ENCODE assay signal across 17 cellular contexts in the genomic region with DNA sequence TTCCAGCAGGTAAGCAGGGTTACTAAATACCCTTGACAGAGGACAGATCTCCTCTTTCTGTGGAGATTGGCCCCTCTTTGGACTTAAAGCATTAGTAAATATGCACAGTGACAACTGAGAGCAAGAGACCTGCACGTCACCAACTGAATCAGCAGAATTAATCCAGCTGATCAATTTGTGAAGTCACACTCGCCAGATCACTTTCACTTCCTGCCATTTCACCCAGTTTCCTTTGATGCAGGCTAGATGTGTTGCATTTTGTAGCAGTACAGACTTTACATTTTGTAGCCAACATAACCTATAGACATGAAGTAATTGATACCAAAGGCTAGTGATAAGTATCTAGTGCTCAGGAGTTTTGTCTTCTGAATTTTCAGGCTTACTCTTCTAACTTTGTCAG. TPM values are rescaled to one million over a fixed set of nuclear protein-coding genes. Genes with fewer than 3 reads are reported as not detected.
DNase-seq lines count a peak whose midpoint lies in the region; ATAC-seq, FAIRE-seq and TF ChIP-seq lines count a peak whose summit lies in the region.
"Had no signal": no experiment of that assay in that cellular context is flagged by ENCODE, and none has a peak within 500 bp of the region (broad histone marks: within the 10 kb centered on the region; RNA-seq: fewer than 3 reads in every experiment).

No MANE protein-coding gene starts in this region.

- TF ChIP-seq POLR2A in HepG2 (IDR thresholded peaks at IDR 0.05; ENCODE audit: insufficient read depth in 1 of 2, low read depth in 2 of 2, low read length in 2 of 2), result no peak

- no peak overlapping the region for H2AFZ ChIP-seq in HepG2 (ENCODE audit: low read length)

- H3K27ac ChIP-seq in liver (ENCODE audit: low read depth in 1 of 2, low read length in 2 of 2) (peak overlapping the region; percentile 35 to 59), HepG2 (ENCODE audit: extremely low read length, insufficient read depth, low read length) (no peak overlapping the region), psoas muscle (no peak overlapping the region)
- H3K27ac ChIP-seq: C4-2B had no signal

- TF ChIP-seq CTCF in liver (IDR thresholded peaks at IDR 0.05; ENCODE audit: low read depth, low read length, missing input control) (no peak), HepG2 (CRISPR knock-in tag; IDR thresholded peaks at IDR 0.05) (no peak), nephron progenitor cell (IDR thresholded peaks at IDR 0.05) (no peak), psoas muscle (IDR thresholded peaks at IDR 0.05) (no peak)

- in situ Hi-C loops in HepG2 (cut with HindIII; ENCODE audit: extremely low pct_ligation_motif_present, low pct_unique_long_range_greater_than_20kb), result no loop called here

- H3K27ac Mint-ChIP-seq in central memory CD8-positive, alpha-beta T cell (ENCODE audit: low read depth), result peak overlapping the region; percentile 76
- H3K27ac Mint-ChIP-seq in nephron progenitor cell, result no peak overlapping the region
- H3K27ac Mint-ChIP-seq: H9, T-cell had no signal

- no peak overlapping the region for H3K4me2 ChIP-seq in HepG2 (ENCODE audit: low read depth, low read length)
- H3K4me2 ChIP-seq: SK-N-SH had no signal

- peak overlapping the region; percentile 62 for H3K4me3 Mint-ChIP-seq in central memory CD8-positive, alpha-beta T cell
- H3K4me3 Mint-ChIP-seq in nephron progenitor cell, result no peak overlapping the region
- H3K4me3 Mint-ChIP-seq: H9, T-cell had no signal

- no peak overlapping the region for H3K9ac ChIP-seq in liver (ENCODE audit: low read depth in 1 of 2, low read length in 2 of 2)
- no peak overlapping the region for H3K9ac ChIP-seq in HepG2 (ENCODE audit: insufficient read depth, low read depth, low read length)
- H3K9ac ChIP-seq: SK-N-SH had no signal

- CTCF ChIA-PET in HepG2 (lab: Yijun Ruan, JAX; ENCODE audit: low intra/inter-chr PET ratio, low total read pairs), result no interaction called here

- peaks cover 33% of the 10 kb centered on the region for H3K4me1 Mint-ChIP-seq in central memory CD8-positive, alpha-beta T cell
- no peaks in the 10 kb centered on the region for H3K4me1 Mint-ChIP-seq in nephron progenitor cell
- H3K4me1 Mint-ChIP-seq: H9 had no signal

- peaks cover 0 to 3% (median 0%) of the 10 kb centered on the region in 4 donors for H3K27me3 ChIP-seq in liver (ENCODE audit: control insufficient read depth in 4 of 4, insufficient read depth in 4 of 4, low read length in 3 of 4)
- H3K27me3 ChIP-seq in HepG2 (ENCODE audit: control insufficient read depth in 1 of 2, insufficient read depth in 2 of 2, low read length in 2 of 2), result peaks cover 0 to 4% of the 10 kb centered on the region in 2 experiments; a peak in 1 of 5 replicates
- H3K27me3 ChIP-seq in psoas muscle (ENCODE audit: insufficient read depth in 3 of 3, low read length in 2 of 3), result no peaks in the 10 kb centered on the region

- TF ChIP-seq EP300 in HepG2 (IDR thresholded peaks at IDR 0.05; ENCODE audit: low read depth in 2 of 2, low read length in 2 of 2) (no peak), HepG2 (CRISPR knock-in tag; IDR thresholded peaks at IDR 0.05; ENCODE audit: borderline replicate concordance) (no peak)

- POLR2A ChIA-PET in HepG2 (lab: Yijun Ruan, JAX), result no interaction called here

- WGBS in liver, result 31% methylated on average over 2 of the region's 2 CpGs
- WGBS in HepG2 (ENCODE audit: low lambda C conversion rate), result 0% methylated on average over 2 of the region's 2 CpGs
- WGBS in psoas muscle, 3 donors, result 67 to 76% (median 76%) methylated on average over 2 of the region's 2 CpGs

- no TSS peak for BruUV-seq in HepG2 (replicated peaks; lab: Mats Ljungman, UMichigan)

- no peak for TF ChIP-seq RAD21 in liver (IDR thresholded peaks at IDR 0.05)
- TF ChIP-seq RAD21 in HepG2 (CRISPR knock-in tag; IDR thresholded peaks at IDR 0.05), result no peak

- no peaks in the 10 kb centered on the region for H3K9me3 Mint-ChIP-seq in central memory CD8-positive, alpha-beta T cell
- no peaks in the 10 kb centered on the region for H3K9me3 Mint-ChIP-seq in nephron progenitor cell
- H3K9me3 Mint-ChIP-seq: H9, T-cell had no signal

- H3K36me3 Mint-ChIP-seq in central memory CD8-positive, alpha-beta T cell (ENCODE audit: insufficient read depth), result peaks cover 18% of the 10 kb centered on the region
- H3K36me3 Mint-ChIP-seq in nephron progenitor cell (ENCODE audit: low read depth), result no peaks in the 10 kb centered on the region
- H3K36me3 Mint-ChIP-seq: T-cell had no signal

- ATAC-seq in HepG2 (no peak), psoas muscle (no peak), GM18868 (IDR thresholded peaks at IDR 0.05; ENCODE audit: unreplicated experiment) (no peak)
- peak; percentile 77 for ATAC-seq in central memory CD8-positive, alpha-beta T cell (replicated peaks; ENCODE audit: extremely low read depth, poor library complexity, severe bottlenecking)
- ATAC-seq: T-cell had no signal

- H3K4me1 ChIP-seq in liver (ENCODE audit: control insufficient read depth in 4 of 4, insufficient read depth in 4 of 4, low read length in 3 of 4) (peaks cover 0 to 9% (median 3%) of the 10 kb centered on the region in 4 donors), HepG2 (ENCODE audit: insufficient read depth, low read length) (no peaks in the 10 kb centered on the region), psoas muscle (no peaks in the 10 kb centered on the region)

- no peak for FAIRE-seq in HepG2 (lab: Jason Lieb, UNC)
- FAIRE-seq: HTR-8/SVneo, RCC 7860 had no signal

- H3K79me2 ChIP-seq in HepG2 (ENCODE audit: insufficient read depth, low read length), result no peaks in the 10 kb centered on the region

- intact Hi-C loops in HepG2 (cut with micrococcal nuclease; ENCODE audit: unreplicated experiment), result no loop called here
- intact Hi-C loops in psoas muscle (cut with DNase I), result no loop called here

- no peaks in the 10 kb centered on the region for H3K36me3 ChIP-seq in liver (ENCODE audit: control insufficient read depth in 4 of 4, insufficient read depth in 3 of 4, low read depth in 1 of 4, low read length in 3 of 4)
- H3K36me3 ChIP-seq in HepG2 (replicated peaks in 1 of 2; ENCODE audit: control insufficient read depth in 1 of 2, insufficient read depth in 2 of 2, low read length in 2 of 2), result no peaks in the 10 kb centered on the region
- H3K36me3 ChIP-seq in psoas muscle (ENCODE audit: insufficient read depth in 1 of 2, low read depth in 1 of 2), result no peaks in the 10 kb centered on the region

- no peaks in the 10 kb centered on the region for H3K9me3 ChIP-seq in liver (ENCODE audit: control insufficient read depth in 4 of 4, low read length in 3 of 4)
- H3K9me3 ChIP-seq in HepG2 (ENCODE audit: low read length), result no peaks in the 10 kb centered on the region
- no peaks in the 10 kb centered on the region for H3K9me3 ChIP-seq in psoas muscle
- H3K9me3 ChIP-seq: SK-N-SH had no signal

- H4K20me1 ChIP-seq in HepG2 (ENCODE audit: insufficient read depth, low read length), result no peaks in the 10 kb centered on the region

- DNase-seq in HepG2 (ENCODE audit: low spot score) (no peak), NCI-H1930 (lab: John Stamatoyannopoulos, UW) (peak; percentile 54 to 78), nephron progenitor cell (no peak), psoas muscle (no peak)
- no peak for DNase-seq in central memory CD8-positive, alpha-beta T cell (ENCODE audit: low spot score in 2 of 2)
- DNase-seq: H9, NCI-H1694 treated with DMSO at 0.1 percent for 48 hours, NCI-H345, NCI-H526, Right ventricle myocardium superior, SK-N-SH had no signal

- H3K4me3 ChIP-seq in liver (ENCODE audit: low read depth in 1 of 3, low read length in 3 of 3), result no peak overlapping the region
- H3K4me3 ChIP-seq in HepG2 (replicated peaks in 1 of 3; ENCODE audit: insufficient read depth in 1 of 3, low read depth in 2 of 3, low read length in 3 of 3), result no peak overlapping the region
- H3K4me3 ChIP-seq in psoas muscle, result no peak overlapping the region

- H3K27me3 Mint-ChIP-seq in central memory CD8-positive, alpha-beta T cell, result no peaks in the 10 kb centered on the region
- peaks cover 13% of the 10 kb centered on the region for H3K27me3 Mint-ChIP-seq in nephron progenitor cell (ENCODE audit: low read depth, poor library complexity)

TF ChIP-seq in liver, 16 proteins besides CTCF, POLR2A, EP300 and RAD21:
- TF ChIP-seq RXRA (IDR thresholded peaks at IDR 0.05), result no peak
- TF ChIP-seq TAF1 (conservative IDR thresholded peaks at IDR 0.05), result no peak
- peak in 1 of 2 donors; percentile 17 for TF ChIP-seq GABPA (IDR thresholded peaks at IDR 0.05 in 1 of 2, conservative IDR thresholded peaks at IDR 0.05 in 1 of 2)

TF ChIP-seq in HepG2, 621 proteins besides CTCF, POLR2A, EP300 and RAD21 (continues in another document):
- no peak for TF ChIP-seq ZNF230 (CRISPR knock-in tag; IDR thresholded peaks at IDR 0.05)

RNA-seq across cellular contexts. Expression of a gene that starts 11.9 kb away (rescaled TPM):
- total RNA-seq in liver (100 to 1,000 TPM in 1 of 2 donors, 10 to 100 TPM in 1; 33.5 to 105 TPM), HepG2 (2016; rRNA removed; fragmentation: Illumina TruSeq; extraction: Trizol) (15.9 and 19.5 TPM in 2 replicates), psoas muscle (10 to 100 TPM; 16.0 to 74.6 (median 35.3) TPM)
- polyA plus RNA-seq in liver (10 to 100 TPM; 10.2 to 15.5 TPM), HepG2 (2011; rRNA removed) (5.5 and 6.1 TPM in 2 replicates), psoas muscle (10 to 100 TPM in 1 of 3 donors, 1 to 10 TPM in 2; 6.0 to 16.5 (median 8.1) TPM)
- 1.7 and 2.4 TPM in 2 replicates for total RNA-seq in HepG2 (2016; cell fraction: cytosol; rRNA removed; fragmentation: Illumina TruSeq; extraction: Trizol; ENCODE audit: low read depth)
- 14.8 and 18.7 TPM in 2 replicates for total RNA-seq in HepG2 (2016; cell fraction: insoluble cytoplasmic fraction; rRNA removed; fragmentation: Illumina TruSeq; extraction: Trizol)
- 3.8 and 4.1 TPM in 2 replicates for total RNA-seq in HepG2 (2016; cell fraction: membrane; rRNA removed; fragmentation: Illumina TruSeq; extraction: Trizol)
- total RNA-seq in HepG2 (2016; cell fraction: nucleus; rRNA removed; fragmentation: Illumina TruSeq; extraction: Trizol), result 21.1 and 25.0 TPM in 2 replicates
- 4.8 and 5.1 TPM in 2 replicates for polyA plus RNA-seq in HepG2 (2011; cell fraction: cytosol; rRNA removed)
- polyA plus RNA-seq in HepG2 (2011; cell fraction: nucleus; rRNA removed), result 13.2 and 13.5 TPM in 2 replicates
- polyA plus RNA-seq in HepG2 (2012), result 6.4 and 7.6 TPM in 2 replicates
- 0.44 and 0.52 TPM in 2 replicates for polyA plus RNA-seq in HepG2 (2016; cell fraction: cytosol; fragmentation: Illumina TruSeq; extraction: Trizol; ENCODE audit: low read depth)
- polyA plus RNA-seq in HepG2 (2016; cell fraction: insoluble cytoplasmic fraction; fragmentation: Illumina TruSeq; extraction: Trizol; ENCODE audit: low read depth), result 8.3 and 8.6 TPM in 2 replicates
- 0.88 and 1.5 TPM in 2 replicates for polyA plus RNA-seq in HepG2 (2016; cell fraction: membrane; fragmentation: Illumina TruSeq; extraction: Trizol; ENCODE audit: low read depth)
- polyA plus RNA-seq in HepG2 (2016; cell fraction: nucleus; fragmentation: Illumina TruSeq; extraction: Trizol; ENCODE audit: insufficient read depth, low read depth), result 10.6 and 13.5 TPM in 2 replicates
- polyA minus RNA-seq in HepG2 (2011; rRNA and poly(A)+ RNA removed; ENCODE audit: low replicate concordance), result 2.8 and 29.3 TPM in 2 replicates
- polyA minus RNA-seq in HepG2 (2011; cell fraction: cytosol; rRNA and poly(A)+ RNA removed), result 11.0 and 13.4 TPM in 2 replicates
- polyA minus RNA-seq in HepG2 (2011; cell fraction: nucleus; rRNA and poly(A)+ RNA removed), result 45.6 and 57.7 TPM in 2 replicates

Comparison
In these comparisons a context has a peak if more than half of its experiments do, and no peak if none do; other contexts are left out.
1. H3K27ac ChIP-seq: peak in liver (2 of 2); none in HepG2 (single experiment) and psoas muscle (single experiment).
2. DNase-seq: peak in NCI-H1930 (2 of 2); none in HepG2 (single experiment), central memory CD8-positive, alpha-beta T cell (0 of 2), nephron progenitor cell (single experiment) and psoas muscle (0 of 2).